In genomic region chr11:59754859-59755700, GRCh38 we compare ENCODE assay signal across 8 cellular contexts. TPM values are rescaled to one million over a fixed set of nuclear protein-coding genes. Genes with fewer than 3 reads are reported as not detected.
DNase-seq lines count a peak whose midpoint lies in the region; ATAC-seq and TF ChIP-seq lines count a peak whose summit lies in the region.

STX3 (plus strand) TSS chr11:59755376; CDS start chr11:59755606, 230 bp downstream.

- TF ChIP-seq POLR2A in suprapubic skin (IDR thresholded peaks at IDR 0.05), result peak in 1 of 2 donors; percentile 70

- no peaks in the 10 kb centered on the region for H3K27me3 Mint-ChIP-seq in activated naive CD8-positive, alpha-beta T cell

- ATAC-seq in GM21786 (IDR thresholded peaks at IDR 0.05; ENCODE audit: unreplicated experiment), result peak; percentile 58
- ATAC-seq in SK-N-SH treated with all-trans-retinoic acid at 6 μM for 48 hours, result peak; percentile 86

- peak within 1 kb of the TSS; percentile 100 for H3K4me2 ChIP-seq in osteoblast (ENCODE audit: insufficient read depth, low read length)

- H4K20me1 ChIP-seq in osteoblast (ENCODE audit: insufficient read depth, low read length), result peaks cover 19% of the 10 kb centered on the region

- peak within 1 kb of the TSS; percentile 56 for H3K27ac ChIP-seq in osteoblast (ENCODE audit: low read depth, low read length)
- peak within 1 kb of the TSS; percentile 95 for H3K27ac ChIP-seq in suprapubic skin

- TF ChIP-seq CTCF in osteoblast (IDR thresholded peaks at IDR 0.05; ENCODE audit: extremely low read depth, low read depth, low read length) (no peak), suprapubic skin (IDR thresholded peaks at IDR 0.05) (no peak)

- peak within 1 kb of the TSS; percentile 98 for H2AFZ ChIP-seq in osteoblast (ENCODE audit: low read length)

- H3K36me3 ChIP-seq in osteoblast (ENCODE audit: insufficient read depth, low read length) (no peaks in the 10 kb centered on the region), suprapubic skin (no peaks in the 10 kb centered on the region)

- no peak for TF ChIP-seq EP300 in suprapubic skin (IDR thresholded peaks at IDR 0.05)

- H3K9me3 Mint-ChIP-seq in activated naive CD8-positive, alpha-beta T cell (ENCODE audit: low read depth), result no peaks in the 10 kb centered on the region

- H3K9me3 ChIP-seq in osteoblast (ENCODE audit: low read depth, low read length) (no peaks in the 10 kb centered on the region), suprapubic skin (no peaks in the 10 kb centered on the region)

- H3K4me3 ChIP-seq in osteoblast (ENCODE audit: insufficient read depth, low read length), result peak within 1 kb of the TSS; percentile 97
- H3K4me3 ChIP-seq in suprapubic skin, result peak within 1 kb of the TSS; percentile 78

- DNase-seq in DMS153 treated with DMSO at 0.1 percent for 48 hours (lab: John Stamatoyannopoulos, UW; ENCODE audit: unreplicated experiment), result peak; percentile 42
- DNase-seq in Kasumi-1 (lab: John Stamatoyannopoulos, UW), result peak; percentile 77 to 83
- DNase-seq in glomerular endothelial cell (ENCODE audit: extremely low read depth, low read depth, low spot score), result no peak
- peak; percentile 94 for DNase-seq in osteoblast (ENCODE audit: insufficient read length, low spot score, missing footprints)
- DNase-seq in suprapubic skin (ENCODE audit: low spot score in 2 of 2), result peak; percentile 81 to 88

- peaks cover 42% of the 10 kb centered on the region for H3K79me2 ChIP-seq in osteoblast (ENCODE audit: insufficient read depth, low read length)

- H3K4me1 Mint-ChIP-seq in activated naive CD8-positive, alpha-beta T cell (ENCODE audit: low read depth), result peaks cover 20% of the 10 kb centered on the region

- H3K36me3 Mint-ChIP-seq in activated naive CD8-positive, alpha-beta T cell, result no peaks in the 10 kb centered on the region

- peak within 1 kb of the TSS; percentile 73 for H3K27ac Mint-ChIP-seq in activated naive CD8-positive, alpha-beta T cell

- H3K27me3 ChIP-seq in osteoblast (ENCODE audit: insufficient read depth, low read length) (no peaks in the 10 kb centered on the region), suprapubic skin (no peaks in the 10 kb centered on the region)

- WGBS in suprapubic skin, result under 1% methylated on average over 29 of the region's 80 CpGs

- H3K4me1 ChIP-seq in osteoblast (ENCODE audit: insufficient read depth, low read length) (peaks cover 19% of the 10 kb centered on the region), suprapubic skin (peaks cover 32% of the 10 kb centered on the region)

- peak within 1 kb of the TSS; percentile 97 for H3K4me3 Mint-ChIP-seq in activated naive CD8-positive, alpha-beta T cell

TF ChIP-seq in SK-N-SH treated with all-trans-retinoic acid at 6 μM for 48 hours, 23 proteins besides CTCF, POLR2A, EP300 and RAD21:
- TF ChIP-seq CSDC2 (CRISPR knock-in tag; IDR thresholded peaks at IDR 0.05) (no peak), PATZ1 (CRISPR knock-in tag; IDR thresholded peaks at IDR 0.05; ENCODE audit: borderline replicate concordance) (no peak), RARB (CRISPR knock-in tag; IDR thresholded peaks at IDR 0.05) (no peak), TCF4 (CRISPR knock-in tag; IDR thresholded peaks at IDR 0.05; ENCODE audit: borderline replicate concordance) (no peak), ISL1 (CRISPR knock-in tag; IDR thresholded peaks at IDR 0.05) (no peak), POU6F1 (CRISPR knock-in tag; IDR thresholded peaks at IDR 0.05; ENCODE audit: borderline replicate concordance, low read depth) (no peak), CREB5 (CRISPR knock-in tag; IDR thresholded peaks at IDR 0.05; ENCODE audit: low read depth) (no peak), ZFP3 (CRISPR knock-in tag; IDR thresholded peaks at IDR 0.05) (no peak)

RNA-seq across cellular contexts. Expression of gene STX3, which starts in this region (rescaled TPM):
- total RNA-seq in glomerular endothelial cell (70.9 and 77.0 TPM in 2 replicates), osteoblast (51.4 and 53.6 TPM in 2 replicates), suprapubic skin (10 to 100 TPM; 24.1 to 48.2 (median 29.9) TPM)
